ENCODE assay signal across 8 cellular contexts in genomic region chr14:22973217-22974032, GRCh38. TPM values are rescaled to one million over a fixed set of nuclear protein-coding genes. Genes with fewer than 3 reads are reported as not detected.
DNase-seq lines count a peak whose midpoint lies in the region; ATAC-seq lines count a peak whose summit lies in the region.

No MANE protein-coding gene starts in this region.

- ATAC-seq in GM18498 (IDR thresholded peaks at IDR 0.05; ENCODE audit: unreplicated experiment) = no peak

- peak; percentile 67 for DNase-seq in AG08395 (ENCODE audit: low spot score)
- peak; percentile 68 for DNase-seq in G401 (ENCODE audit: low spot score)
- peak; percentile 42 for DNase-seq in NCI-H2107 (lab: John Stamatoyannopoulos, UW)
- peak; percentile 40 for DNase-seq in activated T-cell treated with anti-CD3 and anti-CD28 coated beads, Interleukin-2, amount 50 U/mL, for 1 hour
- DNase-seq in globus pallidus (ENCODE audit: low spot score) = peak; percentile 47
- DNase-seq in pons (ENCODE audit: low spot score) = peak; percentile 61
- no peak for DNase-seq in 8988T

- in situ Hi-C loops in G401 (cut with HindIII; ENCODE audit: low sequenced_read_pairs) = no loop called here

RNA-seq across cellular contexts. Expression of gene AJUBA, which starts 8.9 kb away (rescaled TPM):
- total RNA-seq in G401 (2014; rRNA removed; shearing (Covaris generic)) = 16.4 and 17.0 TPM in 2 replicates

RNA-seq across cellular contexts. Expression of gene HAUS4, which starts 16.5 kb away (rescaled TPM):
- total RNA-seq in G401 (2014; rRNA removed; shearing (Covaris generic)) = 102 and 131 TPM in 2 replicates

RNA-seq across cellular contexts. Expression of gene C14orf93, which starts 36.5 kb away (rescaled TPM):
- 8.7 and 15.1 TPM in 2 replicates for total RNA-seq in G401 (2014; rRNA removed; shearing (Covaris generic))

RNA-seq across cellular contexts. Expression of gene PRMT5, which starts 44.2 kb away (rescaled TPM):
- total RNA-seq in G401 (2014; rRNA removed; shearing (Covaris generic)) = 206 and 257 TPM in 2 replicates

RNA-seq across cellular contexts. Expression of gene RBM23, which starts 54.5 kb away (rescaled TPM):
- 62.2 and 78.0 TPM in 2 replicates for total RNA-seq in G401 (2014; rRNA removed; shearing (Covaris generic))
